ENCODE assay signal across 14 cellular contexts in the genomic region with DNA sequence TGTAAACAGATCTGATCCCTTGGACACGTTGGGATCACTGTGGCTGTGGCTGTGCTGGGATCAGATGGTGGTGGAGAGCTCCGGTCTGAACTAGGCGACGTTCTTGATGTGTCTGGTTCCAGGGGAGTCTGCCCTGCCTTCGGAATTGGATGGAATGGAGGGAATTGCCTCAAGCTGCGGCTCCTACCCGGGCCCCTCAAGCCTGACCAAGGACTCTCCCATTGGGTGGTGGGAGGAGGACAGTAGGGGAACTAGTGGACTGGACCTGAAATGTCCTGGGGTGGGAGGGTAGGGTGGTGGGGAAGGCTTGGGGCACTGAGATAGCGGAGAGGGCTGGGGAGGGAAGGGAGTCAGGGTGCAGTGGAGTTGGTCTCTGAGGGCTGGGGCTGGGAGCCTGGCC. TPM values are rescaled to one million over a fixed set of nuclear protein-coding genes. Genes with fewer than 3 reads are reported as not detected.
A peak's percentile ranks its signal among the peaks of the same experiment; 100 is the strongest.
DNase-seq lines count a peak whose midpoint lies in the region; ATAC-seq and TF ChIP-seq lines count a peak whose summit lies in the region.
"Had no signal": no experiment of that assay in that cellular context is flagged by ENCODE, and none has a peak within 500 bp of the region (broad histone marks: within the 10 kb centered on the region; RNA-seq: fewer than 3 reads in every experiment).

No MANE protein-coding gene starts in this region.

- POLR2A ChIA-PET in MCF 10A (lab: Yijun Ruan, JAX), result interaction anchor here (2.0 to 4.7 kb wide), 4 partner anchors 8 to 118 kb away, joined by 14 to 51 read pairs (median 24); a partner anchor contains a TSS
- POLR2A ChIA-PET in activated CD8-positive, alpha-beta T cell treated with anti-CD3 and anti-CD28 coated beads, Interleukin-2, amount 10 ng/mL, durations not matched to agents 7 days and 5 days (lab: Charles Lee), result no interaction called here

- intact Hi-C loops in MCF 10A (cut with micrococcal nuclease) (loop anchor here (10.0 kb wide), 1 partner anchor 337 kb away; a partner anchor contains a TSS), mammary epithelial cell (cut with micrococcal nuclease) (loop anchor here (2.0 to 10.0 kb wide), 5 partner anchors 44 to 339 kb away; a partner anchor contains a TSS), tibial artery (cut with DNase I; ENCODE audit: low total_unique reads) (loop anchor here (10.0 kb wide), 1 partner anchor 143 kb away; a partner anchor contains a TSS)

- dilution Hi-C loops in mammary epithelial cell (cut with HindIII; ENCODE audit: low sequenced_read_pairs), result no loop called here

- CTCF ChIA-PET in MCF 10A (lab: Yijun Ruan, JAX), result interaction anchor here (0.6 to 3.0 kb wide), 6 partner anchors 20 to 199 kb away, joined by 3 to 14 read pairs (median 4); no protein-coding TSS in a partner anchor
- CTCF ChIA-PET in mammary epithelial cell (lab: Charles Lee; ENCODE audit: low non-redundant PET), result no interaction called here
- CTCF ChIA-PET in activated CD8-positive, alpha-beta T cell treated with anti-CD3 and anti-CD28 coated beads, Interleukin-2, amount 10 ng/mL, durations not matched to agents 7 days and 5 days (lab: Charles Lee), result interaction anchor here (1.0 to 2.5 kb wide), 4 partner anchors 20 to 215 kb away, joined by 3 to 7 read pairs (median 4); no protein-coding TSS in a partner anchor

- H3K27me3 ChIP-seq in mammary epithelial cell (ENCODE audit: insufficient read depth, low read length), result no peaks in the 10 kb centered on the region
- H3K27me3 ChIP-seq in liver (ENCODE audit: control insufficient read depth in 4 of 4, insufficient read depth in 4 of 4, low read length in 3 of 4), result no peaks in the 10 kb centered on the region
- no peaks in the 10 kb centered on the region for H3K27me3 ChIP-seq in tibial artery
- no peaks in the 10 kb centered on the region for H3K27me3 ChIP-seq in SJCRH30
- H3K27me3 ChIP-seq: foreskin keratinocyte had no signal

- no peak for TF ChIP-seq RAD21 in liver (IDR thresholded peaks at IDR 0.05)

- ATAC-seq in activated CD8-positive, alpha-beta T cell treated with anti-CD3 and anti-CD28 coated beads, Interleukin-2, amount 10 ng/mL, durations not matched to agents 7 days and 5 days, result no peak
- ATAC-seq: foreskin keratinocyte, left lobe of liver had no signal

- H3K4me1 ChIP-seq in mammary epithelial cell (ENCODE audit: insufficient read depth, low read length), result peaks cover 46% of the 10 kb centered on the region
- H3K4me1 ChIP-seq in liver (ENCODE audit: control insufficient read depth in 4 of 4, insufficient read depth in 4 of 4, low read length in 3 of 4), result peaks cover 12 to 53% (median 34%) of the 10 kb centered on the region in 4 donors
- peaks cover 0 to 49% (median 39%) of the 10 kb centered on the region in 4 donors for H3K4me1 ChIP-seq in tibial artery
- no peaks in the 10 kb centered on the region; the same call in 1 of the 2 replicates for H3K4me1 ChIP-seq in SJCRH30

- H3K4me1 Mint-ChIP-seq in MCF 10A (ENCODE audit: insufficient read depth, unreplicated experiment), result peaks cover 13% of the 10 kb centered on the region
- peaks cover 43% of the 10 kb centered on the region for H3K4me1 Mint-ChIP-seq in activated CD8-positive, alpha-beta T cell treated with anti-CD3 and anti-CD28 coated beads, Interleukin-2, amount 10 ng/mL, durations not matched to agents 7 days and 5 days (ENCODE audit: low read depth)

- no TSS peak for BruUV-seq in MCF 10A (replicated peaks; lab: Mats Ljungman, UMichigan)
- no TSS peak for BruUV-seq in mammary epithelial cell (replicated peaks; lab: Mats Ljungman, UMichigan)

- no peaks in the 10 kb centered on the region for H4K20me1 ChIP-seq in mammary epithelial cell (ENCODE audit: insufficient read depth, low read length)

- H3K9me3 Mint-ChIP-seq in MCF 10A (ENCODE audit: unreplicated experiment), result no peaks in the 10 kb centered on the region
- no peaks in the 10 kb centered on the region for H3K9me3 Mint-ChIP-seq in activated CD8-positive, alpha-beta T cell treated with anti-CD3 and anti-CD28 coated beads, Interleukin-2, amount 10 ng/mL, durations not matched to agents 7 days and 5 days (ENCODE audit: insufficient read depth)

- H2AFZ ChIP-seq in mammary epithelial cell (ENCODE audit: low read depth, low read length), result no peak overlapping the region

- DNase-seq in MCF 10A (ENCODE audit: unreplicated experiment) (no peak), mammary epithelial cell (no peak), tibial artery (no peak), G401 (ENCODE audit: low spot score) (no peak), SJCRH30 (no peak)
- DNase-seq in activated CD8-positive, alpha-beta T cell treated with anti-CD3 and anti-CD28 coated beads, Interleukin-2, amount 10 ng/mL, durations not matched to agents 7 days and 5 days, result no peak
- DNase-seq in effector CD8-positive, alpha-beta T cell (lab: John Stamatoyannopoulos, UW), result no peak
- DNase-seq: activated naive CD4-positive, alpha-beta T cell treated with Interleukin-2 at 50 U/mL for 16 hours; foreskin keratinocyte; HCEC 1CT; Karpas-422; NCI-H2171 had no signal

- 92% methylated on average over 4 of the region's 8 CpGs for WGBS in mammary epithelial cell (ENCODE audit: low coverage, missing lambda C conversion rate)
- 77% methylated on average over 8 of the region's 8 CpGs for WGBS in liver

- H3K27ac ChIP-seq in mammary epithelial cell (ENCODE audit: insufficient read depth, low read depth, low read length) (no peak overlapping the region), liver (ENCODE audit: low read depth in 1 of 2, low read length in 2 of 2) (peak overlapping the region; percentile 95 to 100), tibial artery (peak overlapping the region; percentile 96 to 99), SJCRH30 (no peak overlapping the region)
- H3K27ac ChIP-seq: foreskin keratinocyte had no signal

- H3K4me3 ChIP-seq in mammary epithelial cell (replicated peaks in 1 of 3; ENCODE audit: insufficient read depth in 1 of 3, low read depth in 2 of 3, low read length in 3 of 3) (no peak overlapping the region), liver (ENCODE audit: low read depth in 1 of 3, low read length in 3 of 3) (peak overlapping the region in 2 of 3 donors; percentile 12 to 26), tibial artery (no peak overlapping the region), SJCRH30 (no peak overlapping the region)

- H3K27me3 Mint-ChIP-seq in MCF 10A (ENCODE audit: insufficient read depth, unreplicated experiment), result no peaks in the 10 kb centered on the region
- no peaks in the 10 kb centered on the region for H3K27me3 Mint-ChIP-seq in activated CD8-positive, alpha-beta T cell treated with anti-CD3 and anti-CD28 coated beads, Interleukin-2, amount 10 ng/mL, durations not matched to agents 7 days and 5 days (ENCODE audit: low read depth)

- H3K79me2 ChIP-seq in mammary epithelial cell (ENCODE audit: insufficient read depth, low read length), result peaks cover 18% of the 10 kb centered on the region

- H3K36me3 ChIP-seq in mammary epithelial cell (ENCODE audit: insufficient read depth, low read length) (no peaks in the 10 kb centered on the region), liver (ENCODE audit: control insufficient read depth in 4 of 4, insufficient read depth in 3 of 4, low read depth in 1 of 4, low read length in 3 of 4) (no peaks in the 10 kb centered on the region), tibial artery (no peaks in the 10 kb centered on the region), SJCRH30 (no peaks in the 10 kb centered on the region)

- H3K9me3 ChIP-seq in mammary epithelial cell (replicated peaks; ENCODE audit: insufficient read depth, low read length) (no peaks in the 10 kb centered on the region), liver (ENCODE audit: control insufficient read depth in 4 of 4, low read length in 3 of 4) (no peaks in the 10 kb centered on the region), tibial artery (no peaks in the 10 kb centered on the region), SJCRH30 (replicated peaks) (no peaks in the 10 kb centered on the region)

- peak overlapping the region; percentile 85 for H3K4me3 Mint-ChIP-seq in MCF 10A (ENCODE audit: unreplicated experiment)
- peak overlapping the region; percentile 31 for H3K4me3 Mint-ChIP-seq in activated CD8-positive, alpha-beta T cell treated with anti-CD3 and anti-CD28 coated beads, Interleukin-2, amount 10 ng/mL, durations not matched to agents 7 days and 5 days

- in situ Hi-C loops in mammary epithelial cell (cut with MboI; ENCODE audit: low sequenced_read_pairs in 2 of 2) (no loop called here), G401 (cut with HindIII; ENCODE audit: low sequenced_read_pairs) (no loop called here)

- no peak overlapping the region for H3K4me2 ChIP-seq in mammary epithelial cell (ENCODE audit: insufficient read depth, low read depth, low read length)

- peaks cover 7% of the 10 kb centered on the region for H3K36me3 Mint-ChIP-seq in MCF 10A (ENCODE audit: insufficient read depth, unreplicated experiment)
- no peaks in the 10 kb centered on the region for H3K36me3 Mint-ChIP-seq in activated CD8-positive, alpha-beta T cell treated with anti-CD3 and anti-CD28 coated beads, Interleukin-2, amount 10 ng/mL, durations not matched to agents 7 days and 5 days (ENCODE audit: low read depth)

- H3K27ac Mint-ChIP-seq in MCF 10A (ENCODE audit: low read depth, unreplicated experiment), result peak overlapping the region; percentile 98
- H3K27ac Mint-ChIP-seq in activated CD8-positive, alpha-beta T cell treated with anti-CD3 and anti-CD28 coated beads, Interleukin-2, amount 10 ng/mL, durations not matched to agents 7 days and 5 days, result peak overlapping the region; percentile 34

- TF ChIP-seq CTCF in MCF 10A (IDR thresholded peaks at IDR 0.05; ENCODE audit: unreplicated experiment), result no peak
- no peak for TF ChIP-seq CTCF in mammary epithelial cell (conservative IDR thresholded peaks at IDR 0.05 in 1 of 2, IDR thresholded peaks at IDR 0.05 in 1 of 2; ENCODE audit: extremely low read depth in 1 of 2, insufficient read depth in 1 of 2, low read depth in 1 of 2, low read length in 2 of 2)
- no peak for TF ChIP-seq CTCF in liver (IDR thresholded peaks at IDR 0.05; ENCODE audit: low read depth, low read length, missing input control)
- no peak for TF ChIP-seq CTCF in tibial artery (IDR thresholded peaks at IDR 0.05)

- no peak overlapping the region for H3K9ac ChIP-seq in mammary epithelial cell (ENCODE audit: insufficient read depth, low read length)
- peak overlapping the region; percentile 75 to 99 for H3K9ac ChIP-seq in liver (ENCODE audit: low read depth in 1 of 2, low read length in 2 of 2)

RNA-seq across cellular contexts. Expression of a gene that starts 3.2 kb away (rescaled TPM):
- total RNA-seq in MCF 10A (2022) (28.0 and 42.1 TPM in 2 replicates), mammary epithelial cell (10 to 100 TPM in 1 of 2 donors, 1 to 10 TPM in 1; 8.0 to 29.8 TPM), liver (1 to 10 TPM; 4.5 to 6.9 TPM)
- polyA plus RNA-seq in mammary epithelial cell (7.2 TPM), liver (10 to 100 TPM in 1 of 2 donors, 1 to 10 TPM in 1; 8.2 to 22.4 TPM)
- 4.4 TPM for polyA minus RNA-seq in mammary epithelial cell
- total RNA-seq in activated CD8-positive, alpha-beta T cell treated with anti-CD3 and anti-CD28 coated beads, Interleukin-2, amount 10 ng/mL, durations not matched to agents 7 days and 5 days, result 10 to 100 TPM; 15.0 to 18.9 TPM
- 12.4 and 15.6 TPM in 2 replicates for total RNA-seq in G401 (2014; rRNA removed; shearing (Covaris generic))
- 5.5 and 8.7 TPM in 2 replicates for total RNA-seq in SJCRH30 (2014; rRNA removed; shearing (Covaris generic))

RNA-seq across cellular contexts. Expression of a gene that starts 6.7 kb away (rescaled TPM):
- 61.3 and 62.9 TPM in 2 replicates for total RNA-seq in MCF 10A (2022)
- total RNA-seq in mammary epithelial cell, result 10 to 100 TPM; 34.2 to 64.8 TPM
- polyA plus RNA-seq in mammary epithelial cell, result 8.2 TPM
- 27.9 TPM for polyA minus RNA-seq in mammary epithelial cell
- total RNA-seq in activated CD8-positive, alpha-beta T cell treated with anti-CD3 and anti-CD28 coated beads, Interleukin-2, amount 10 ng/mL, durations not matched to agents 7 days and 5 days, result 10 to 100 TPM; 77.3 to 80.6 TPM
- 10 to 100 TPM; 15.9 to 35.7 TPM for total RNA-seq in liver
- 10 to 100 TPM; 21.9 to 29.9 TPM for polyA plus RNA-seq in liver
- 13.3 and 21.4 TPM in 2 replicates for total RNA-seq in G401 (2014; rRNA removed; shearing (Covaris generic))
- total RNA-seq in SJCRH30 (2014; rRNA removed; shearing (Covaris generic)), result 11.6 and 13.8 TPM in 2 replicates

Comparison
In these comparisons a context has a peak if more than half of its experiments do, and no peak if none do; other contexts are left out.
1. H3K27ac ChIP-seq: peak in liver (2 of 2) and tibial artery (2 of 2); none in mammary epithelial cell (single experiment) and SJCRH30 (single experiment).
2. H3K4me3 ChIP-seq: peak in liver (2 of 3); none in mammary epithelial cell (0 of 3), tibial artery (0 of 2) and SJCRH30 (single experiment).